In the genomic region with DNA sequence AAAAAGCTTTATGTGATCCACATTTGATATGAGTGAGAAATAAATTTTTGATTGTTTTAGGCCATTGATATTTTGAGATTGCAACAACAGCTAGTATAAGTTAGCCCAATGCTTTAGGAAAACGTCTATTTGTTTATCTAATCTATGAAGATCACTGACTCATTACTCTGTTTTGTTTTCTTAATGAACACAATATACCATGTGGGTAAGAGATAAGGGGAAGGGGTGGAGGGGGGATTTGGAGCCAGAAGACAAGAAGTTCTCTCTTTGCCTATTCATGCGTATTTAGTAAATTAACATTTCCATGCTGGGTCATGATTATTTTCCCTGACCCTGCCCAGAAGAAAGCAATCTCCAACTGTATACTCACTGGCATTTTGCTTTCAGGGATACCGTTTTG, we compare ENCODE assay signal across 19 cellular contexts.
"Had no signal": no experiment of that assay in that cellular context is flagged by ENCODE, and none has a peak within 500 bp of the region (broad histone marks: within the 10 kb centered on the region; RNA-seq: fewer than 3 reads in every experiment).

No MANE protein-coding gene starts in this region.

- H3K4me1 ChIP-seq: adrenal gland, ascending aorta, colonic mucosa, heart right ventricle, left lung, lower lobe of right lung, right lobe of liver, tibial nerve had no signal

- H3K9me3 ChIP-seq: adrenal gland, ascending aorta, colonic mucosa, heart right ventricle, left lung, lower lobe of right lung, right lobe of liver, tibial nerve had no signal

- H3K27me3 ChIP-seq: adrenal gland, ascending aorta, colonic mucosa, heart right ventricle, left lung, right lobe of liver, tibial nerve had no signal

- ATAC-seq: heart right ventricle, left lung, lower lobe of right lung, right lobe of liver had no signal

- H3K36me3 ChIP-seq: adrenal gland, ascending aorta, colonic mucosa, heart right ventricle, left lung, lower lobe of right lung, right lobe of liver, tibial nerve had no signal

- H3K4me3 ChIP-seq: adrenal gland, ascending aorta, colonic mucosa, heart right ventricle, left lung, lower lobe of right lung, right lobe of liver, tibial nerve had no signal

- FAIRE-seq: islet of Langerhans had no signal

- H3K27ac ChIP-seq: adrenal gland, ascending aorta, colonic mucosa, heart right ventricle, left lung, lower lobe of right lung, right lobe of liver, tibial nerve had no signal

- DNase-seq: activated B cell treated with CpG ODN at 0.5 μM for 24 hours; activated CD4-positive, alpha-beta T cell treated with anti-CD3 and anti-CD28 coated beads, Interleukin-2, amount 50 U/mL, for 4 hours; activated effector memory CD4-positive, alpha-beta T cell treated with Interleukin-2 at 50 U/mL for 16 hours; activated naive CD4-positive, alpha-beta T cell treated with Interleukin-2 at 50 U/mL for 16 hours; adrenal gland; colonic mucosa; effector memory CD4-positive, alpha-beta T cell; foreskin melanocyte; heart right ventricle; left lung; lower lobe of right lung; right lobe of liver; stimulated activated CD4-positive, alpha-beta T cell treated with anti-CD3 and anti-CD28 coated beads, Interleukin-2, amount 100 ng/mL, for 48 hours; stimulated activated naive CD4-positive, alpha-beta T cell treated with Interleukin-2 at 50 U/mL for 16 hours; SW 1271; T-helper 9 cell had no signal
